19 cellular contexts compared by ENCODE assay signal in genomic region chr12:105876426-105876927, GRCh38.
"Had no signal": no experiment of that assay in that cellular context is flagged by ENCODE, and none has a peak within 500 bp of the region (broad histone marks: within the 10 kb centered on the region; RNA-seq: fewer than 3 reads in every experiment).

No MANE protein-coding gene starts in this region.

- DNase-seq: activated CD4-positive, alpha-beta T cell treated with anti-CD3 and anti-CD28 coated beads for 1 hour; activated CD4-positive, alpha-beta T cell treated with anti-CD3 and anti-CD28 coated beads, Interleukin-2, amount 50 U/mL, for 4 hours; activated gamma-delta T cell; endodermal cell; foreskin melanocyte; natural killer cell; nucleus accumbens; posterior cingulate gyrus; sigmoid colon; stimulated activated CD4-positive, alpha-beta T cell treated with anti-CD3 and anti-CD28 coated beads, Interleukin-1b, Interleukin-23, amount 100 ng/mL, for 48 hours; stimulated activated naive CD8-positive, alpha-beta T cell treated with anti-CD3 and anti-CD28 coated beads, Interleukin-15, amount 100 ng/mL, for 72 hours; transverse colon had no signal

- ATAC-seq: left lobe of liver; natural killer cell; stimulated activated naive CD8-positive, alpha-beta T cell treated with anti-CD3 and anti-CD28 coated beads, Interleukin-15, amount 100 ng/mL, for 72 hours had no signal

- H3K27ac ChIP-seq: sigmoid colon, suprapubic skin, transverse colon, vagina had no signal

- H3K27me3 ChIP-seq: sigmoid colon, suprapubic skin, transverse colon, vagina had no signal

- H3K4me3 ChIP-seq: lung, sigmoid colon, suprapubic skin, transverse colon, vagina had no signal

- H3K4me3 Mint-ChIP-seq: activated naive CD4-positive, alpha-beta T cell treated with anti-CD3 and anti-CD28 coated beads, Interleukin-2, amount 50 U/mL, for 24 hours; endodermal cell; natural killer cell; stimulated activated naive CD8-positive, alpha-beta T cell treated with anti-CD3 and anti-CD28 coated beads, Interleukin-15, amount 100 ng/mL, for 72 hours; T-helper 1 cell treated with Interleukin-12 subunit alpha and Interleukin-12 subunit beta and Interleukin-4 antibody, amounts not matched to agents 30 μg/mL and 1 μg/mL, for 36 hours had no signal

- H3K36me3 ChIP-seq: sigmoid colon, suprapubic skin, transverse colon, vagina had no signal

- H3K36me3 Mint-ChIP-seq: activated naive CD4-positive, alpha-beta T cell treated with anti-CD3 and anti-CD28 coated beads, Interleukin-2, amount 50 U/mL, for 24 hours; natural killer cell had no signal

- FAIRE-seq: keratinocyte had no signal

- H3K27me3 Mint-ChIP-seq: stimulated activated naive CD8-positive, alpha-beta T cell treated with anti-CD3 and anti-CD28 coated beads, Interleukin-15, amount 100 ng/mL, for 72 hours had no signal

- H3K9me3 Mint-ChIP-seq: endodermal cell; stimulated activated naive CD8-positive, alpha-beta T cell treated with anti-CD3 and anti-CD28 coated beads, Interleukin-15, amount 100 ng/mL, for 72 hours; T-helper 1 cell treated with Interleukin-12 subunit alpha and Interleukin-12 subunit beta and Interleukin-4 antibody, amounts not matched to agents 30 μg/mL and 1 μg/mL, for 36 hours had no signal

- H3K27ac Mint-ChIP-seq: activated naive CD4-positive, alpha-beta T cell treated with anti-CD3 and anti-CD28 coated beads, Interleukin-2, amount 50 U/mL, for 24 hours; endodermal cell; natural killer cell; stimulated activated naive CD8-positive, alpha-beta T cell treated with anti-CD3 and anti-CD28 coated beads, Interleukin-15, amount 100 ng/mL, for 72 hours; T-helper 1 cell treated with Interleukin-12 subunit alpha and Interleukin-12 subunit beta and Interleukin-4 antibody, amounts not matched to agents 30 μg/mL and 1 μg/mL, for 36 hours had no signal

- H3K9me3 ChIP-seq: sigmoid colon, suprapubic skin, transverse colon, vagina had no signal

- H3K4me1 ChIP-seq: sigmoid colon, suprapubic skin, transverse colon, vagina had no signal

- H3K4me1 Mint-ChIP-seq: activated naive CD4-positive, alpha-beta T cell treated with anti-CD3 and anti-CD28 coated beads, Interleukin-2, amount 50 U/mL, for 24 hours; natural killer cell; stimulated activated naive CD8-positive, alpha-beta T cell treated with anti-CD3 and anti-CD28 coated beads, Interleukin-15, amount 100 ng/mL, for 72 hours had no signal
